ENCODE assay signal across 17 cellular contexts in the genomic region with DNA sequence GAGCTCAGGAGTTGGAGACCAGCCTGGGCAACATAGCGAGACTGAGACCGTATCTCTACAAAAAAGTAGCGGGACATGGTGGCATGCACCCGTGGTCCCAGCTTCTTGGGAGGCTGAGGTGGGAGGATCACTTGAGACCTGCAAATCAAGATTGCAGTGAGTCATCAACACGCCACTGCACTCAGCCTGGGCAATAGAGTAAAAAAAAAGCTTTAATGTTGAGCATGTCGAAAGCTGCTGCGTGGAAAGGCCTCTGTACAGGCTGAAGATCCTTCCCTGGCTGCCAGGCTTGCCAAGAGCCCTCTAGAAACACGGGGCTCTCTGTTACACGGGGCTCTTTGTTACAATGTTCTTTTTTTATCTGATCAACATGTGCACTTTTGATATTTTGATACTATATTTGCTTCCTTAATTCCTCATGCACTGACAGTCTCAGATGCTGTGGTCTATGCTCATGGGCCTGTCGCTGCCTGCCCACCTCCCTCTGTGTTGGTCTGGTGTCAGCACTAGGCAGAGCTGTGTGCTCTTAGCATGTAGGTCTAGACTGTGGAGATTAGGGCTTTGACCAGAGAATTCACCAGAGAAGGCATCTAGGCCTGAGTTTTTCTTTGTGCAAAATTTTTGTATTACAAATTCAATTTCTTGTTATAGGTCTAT. TPM values are rescaled to one million over a fixed set of nuclear protein-coding genes. Genes with fewer than 3 reads are reported as not detected.
DNase-seq lines count a peak whose midpoint lies in the region; ATAC-seq and TF ChIP-seq lines count a peak whose summit lies in the region.
"Had no signal": no experiment of that assay in that cellular context is flagged by ENCODE, and none has a peak within 500 bp of the region (broad histone marks: within the 10 kb centered on the region; RNA-seq: fewer than 3 reads in every experiment).

No MANE protein-coding gene starts in this region.

- DNase-seq in activated T-cell treated with anti-CD3 and anti-CD28 coated beads, Interleukin-2, amount 50 U/mL, for 24 hours, result no peak
- DNase-seq in activated T-cell treated with anti-CD3 and anti-CD28 coated beads for 4 hours (no peak), NB4 (ENCODE audit: low read depth) (peak; percentile 32), epithelial cell of esophagus (ENCODE audit: low read depth) (peak; percentile 81), prostate gland (ENCODE audit: low spot score) (peak; percentile 40), HT-29 (ENCODE audit: low spot score) (no peak)
- DNase-seq: Caco-2; CD4-positive, alpha-beta T cell; NCI-H1092 treated with DMSO at 0.1 percent for 48 hours; NCI-H2081 treated with DMSO at 0.1 percent for 48 hours; NCI-H446 treated with DMSO at 0.1 percent for 48 hours; NCI-H69; Right ventricle myocardium superior had no signal

- peaks cover 0 to 2% of the 10 kb centered on the region in 2 donors for H3K36me3 ChIP-seq in prostate gland
- H3K36me3 ChIP-seq in gastroesophageal sphincter, result peaks cover 0 to 7% of the 10 kb centered on the region in 2 donors

- H3K4me1 ChIP-seq in prostate gland (replicated peaks), result no peaks in the 10 kb centered on the region
- no peaks in the 10 kb centered on the region for H3K4me1 ChIP-seq in gastroesophageal sphincter
- H3K4me1 ChIP-seq: A549, Caco-2 had no signal

- no peak for TF ChIP-seq EP300 in gastroesophageal sphincter (IDR thresholded peaks at IDR 0.05)

- H3K27me3 Mint-ChIP-seq in activated T-cell treated with anti-CD3 and anti-CD28 coated beads, Interleukin-2, amount 50 U/mL, for 24 hours, result no peaks in the 10 kb centered on the region
- H3K27me3 Mint-ChIP-seq: CD4-positive, alpha-beta T cell had no signal

- no peaks in the 10 kb centered on the region for H3K9me3 Mint-ChIP-seq in activated T-cell treated with anti-CD3 and anti-CD28 coated beads, Interleukin-2, amount 50 U/mL, for 24 hours
- H3K9me3 Mint-ChIP-seq: CD4-positive, alpha-beta T cell had no signal

- H3K4me1 Mint-ChIP-seq in activated T-cell treated with anti-CD3 and anti-CD28 coated beads, Interleukin-2, amount 50 U/mL, for 24 hours (ENCODE audit: low read depth), result no peaks in the 10 kb centered on the region

- no peak for TF ChIP-seq CTCF in NB4 (IDR thresholded peaks at IDR 0.05; ENCODE audit: low read depth, low read length)
- TF ChIP-seq CTCF in epithelial cell of esophagus (IDR thresholded peaks at IDR 0.05; ENCODE audit: insufficient read depth, low read depth, low read length, missing control alignments), result no peak
- TF ChIP-seq CTCF in prostate gland (IDR thresholded peaks at IDR 0.05), result no peak
- TF ChIP-seq CTCF in gastroesophageal sphincter (IDR thresholded peaks at IDR 0.05), result no peak

- H3K36me3 Mint-ChIP-seq in activated T-cell treated with anti-CD3 and anti-CD28 coated beads, Interleukin-2, amount 50 U/mL, for 24 hours (ENCODE audit: low read depth), result peaks cover 8% of the 10 kb centered on the region

- no peak overlapping the region for H3K4me3 Mint-ChIP-seq in activated T-cell treated with anti-CD3 and anti-CD28 coated beads, Interleukin-2, amount 50 U/mL, for 24 hours
- H3K4me3 Mint-ChIP-seq: CD4-positive, alpha-beta T cell had no signal

- no peaks in the 10 kb centered on the region for H3K9me3 ChIP-seq in prostate gland
- no peaks in the 10 kb centered on the region for H3K9me3 ChIP-seq in gastroesophageal sphincter
- H3K9me3 ChIP-seq: A549, Caco-2 had no signal

- intact Hi-C loops in prostate gland (cut with DNase I), result no loop called here

- H3K27ac ChIP-seq in prostate gland (no peak overlapping the region), gastroesophageal sphincter (no peak overlapping the region)
- H3K27ac ChIP-seq: A549, KMS-11 had no signal

- no peak for ATAC-seq in gastroesophageal sphincter
- ATAC-seq: A549, Panc1 had no signal

- H3K27me3 ChIP-seq in prostate gland (replicated peaks; ENCODE audit: insufficient read depth), result no peaks in the 10 kb centered on the region
- H3K27me3 ChIP-seq in gastroesophageal sphincter, result no peaks in the 10 kb centered on the region

- H3K4me3 ChIP-seq in NB4 (ENCODE audit: low read depth, low read length) (no peak overlapping the region), epithelial cell of esophagus (ENCODE audit: low read length) (no peak overlapping the region), prostate gland (no peak overlapping the region), gastroesophageal sphincter (no peak overlapping the region)
- H3K4me3 ChIP-seq: A549 had no signal

- WGBS in prostate gland, result 48% methylated on average over 10 of the region's 10 CpGs
- WGBS in gastroesophageal sphincter (ENCODE audit: low coverage in 1 of 2), 2 donors, result 86 to 91% methylated on average over 9 to 10 of the region's 10 CpGs

- peak overlapping the region; percentile 44 for H3K27ac Mint-ChIP-seq in activated T-cell treated with anti-CD3 and anti-CD28 coated beads, Interleukin-2, amount 50 U/mL, for 24 hours
- H3K27ac Mint-ChIP-seq: CD4-positive, alpha-beta T cell had no signal

- TF ChIP-seq POLR2A in NB4 (IDR thresholded peaks at IDR 0.05; ENCODE audit: extremely low read depth, insufficient read length) (no peak), prostate gland (IDR thresholded peaks at IDR 0.05) (no peak), gastroesophageal sphincter (IDR thresholded peaks at IDR 0.05) (no peak)

RNA-seq across cellular contexts. Expression of gene CLK1, which starts 18.7 kb away (rescaled TPM):
- 100 to 1,000 TPM; 126 to 131 TPM for total RNA-seq in prostate gland
- 32.2 and 39.1 TPM in 2 replicates for total RNA-seq in HT-29 (2014; rRNA removed; shearing (Covaris generic))
- 100 to 1,000 TPM in 3 of 4 donors, 10 to 100 TPM in 1; 79.5 to 243 (median 143) TPM for total RNA-seq in gastroesophageal sphincter

RNA-seq across cellular contexts. Expression of gene BZW1, which starts 34.1 kb away (rescaled TPM):
- total RNA-seq in prostate gland (100 to 1,000 TPM; 219 to 232 TPM), gastroesophageal sphincter (100 to 1,000 TPM; 253 to 372 (median 274) TPM)
- 121 and 152 TPM in 2 replicates for total RNA-seq in HT-29 (2014; rRNA removed; shearing (Covaris generic))

RNA-seq across cellular contexts. Expression of gene PPIL3, which starts 43.1 kb away (rescaled TPM):
- total RNA-seq in prostate gland (10 to 100 TPM; 15.2 to 30.1 TPM), gastroesophageal sphincter (100 to 1,000 TPM in 1 of 4 donors, 10 to 100 TPM in 3; 17.1 to 118 (median 39.1) TPM)
- 18.5 and 27.4 TPM in 2 replicates for total RNA-seq in HT-29 (2014; rRNA removed; shearing (Covaris generic))

RNA-seq across cellular contexts. Expression of gene NIF3L1, which starts 43.4 kb away (rescaled TPM):
- 10 to 100 TPM; 22.4 to 27.7 TPM for total RNA-seq in prostate gland
- 31.6 and 38.3 TPM in 2 replicates for total RNA-seq in HT-29 (2014; rRNA removed; shearing (Covaris generic))
- total RNA-seq in gastroesophageal sphincter, result 10 to 100 TPM; 13.9 to 21.3 (median 15.0) TPM

Comparison
In these comparisons a context has a peak if more than half of its experiments do, and no peak if none do; other contexts are left out.
1. DNase-seq: peak in NB4 (single experiment), epithelial cell of esophagus (single experiment) and prostate gland (single experiment); none in activated T-cell treated with anti-CD3 and anti-CD28 coated beads, Interleukin-2, amount 50 U/mL, for 24 hours (single experiment), activated T-cell treated with anti-CD3 and anti-CD28 coated beads for 4 hours (single experiment) and HT-29 (single experiment).